8 cellular contexts compared by ENCODE assay signal in genomic region chr15:75650908-75651809, GRCh38. TPM values are rescaled to one million over a fixed set of nuclear protein-coding genes. Genes with fewer than 3 reads are reported as not detected.
DNase-seq lines count a peak whose midpoint lies in the region; ATAC-seq and TF ChIP-seq lines count a peak whose summit lies in the region.

No MANE protein-coding gene starts in this region.

- peaks cover 47% of the 10 kb centered on the region for H3K27me3 Mint-ChIP-seq in activated naive CD4-positive, alpha-beta T cell treated with anti-CD3 and anti-CD28 coated beads, Interleukin-2, amount 10 ng/mL, durations not matched to agents 7 days and 5 days
- no peaks in the 10 kb centered on the region for H3K27me3 Mint-ChIP-seq in central memory CD8-positive, alpha-beta T cell

- CTCF ChIA-PET in activated naive CD4-positive, alpha-beta T cell treated with anti-CD3 and anti-CD28 coated beads, Interleukin-2, amount 10 ng/mL, durations not matched to agents 7 days and 5 days (lab: Charles Lee): interaction anchor here (0.8 to 1.3 kb wide), 4 partner anchors 9 to 53 kb away, joined by 3 to 5 read pairs (median 4); partner anchors contain the start of gene IMP3

- H3K9me3 ChIP-seq in lung (ENCODE audit: control insufficient read depth in 2 of 2, insufficient read depth in 1 of 2, low read length in 1 of 2): no peaks in the 10 kb centered on the region

- DNase-seq in activated naive CD4-positive, alpha-beta T cell treated with anti-CD3 and anti-CD28 coated beads, Interleukin-2, amount 10 ng/mL, durations not matched to agents 7 days and 5 days: no peak
- no peak for DNase-seq in activated naive CD4-positive, alpha-beta T cell treated with anti-CD3 and anti-CD28 coated beads, Interleukin-2, amount 50 U/mL, for 16 hours
- DNase-seq in central memory CD8-positive, alpha-beta T cell (ENCODE audit: low spot score in 2 of 2): no peak
- DNase-seq in lung (ENCODE audit: low spot score) (no peak), NCI-H128 (lab: John Stamatoyannopoulos, UW; ENCODE audit: unreplicated experiment) (no peak), SKM-1 (lab: John Stamatoyannopoulos, UW; ENCODE audit: unreplicated experiment) (no peak)

- no peaks in the 10 kb centered on the region for H3K36me3 Mint-ChIP-seq in activated naive CD4-positive, alpha-beta T cell treated with anti-CD3 and anti-CD28 coated beads, Interleukin-2, amount 10 ng/mL, durations not matched to agents 7 days and 5 days
- no peaks in the 10 kb centered on the region for H3K36me3 Mint-ChIP-seq in central memory CD8-positive, alpha-beta T cell (ENCODE audit: insufficient read depth)

- H3K4me1 Mint-ChIP-seq in activated naive CD4-positive, alpha-beta T cell treated with anti-CD3 and anti-CD28 coated beads, Interleukin-2, amount 10 ng/mL, durations not matched to agents 7 days and 5 days: peaks cover 24% of the 10 kb centered on the region
- H3K4me1 Mint-ChIP-seq in central memory CD8-positive, alpha-beta T cell: peaks cover 66% of the 10 kb centered on the region

- H3K36me3 ChIP-seq in lung (ENCODE audit: control insufficient read depth in 2 of 2, insufficient read depth in 2 of 2, low read length in 2 of 2) (peaks cover 0 to 4% of the 10 kb centered on the region in 2 donors), urinary bladder (ENCODE audit: insufficient read depth) (no peaks in the 10 kb centered on the region)

- H3K27ac Mint-ChIP-seq in activated naive CD4-positive, alpha-beta T cell treated with anti-CD3 and anti-CD28 coated beads, Interleukin-2, amount 10 ng/mL, durations not matched to agents 7 days and 5 days: peak overlapping the region; percentile 43
- H3K27ac Mint-ChIP-seq in central memory CD8-positive, alpha-beta T cell (ENCODE audit: low read depth): peak overlapping the region; percentile 22

- H3K4me3 ChIP-seq in lung (no peak overlapping the region), urinary bladder (ENCODE audit: low read depth, low read length) (peak overlapping the region; percentile 14)

- peak overlapping the region; percentile 17 to 41 for H3K27ac ChIP-seq in lung (ENCODE audit: low read depth in 1 of 2, low read length in 1 of 2)
- H3K27ac ChIP-seq in urinary bladder (ENCODE audit: low read depth): peak overlapping the region; percentile 14

- no peak for ATAC-seq in central memory CD8-positive, alpha-beta T cell (replicated peaks; ENCODE audit: extremely low read depth, poor library complexity, severe bottlenecking)
- no peak for ATAC-seq in lung (ENCODE audit: insufficient read depth, low FRiP score)
- ATAC-seq in GM18909 (IDR thresholded peaks at IDR 0.05; ENCODE audit: poor library complexity, unreplicated experiment): no peak

- H3K4me1 ChIP-seq in lung (ENCODE audit: control insufficient read depth in 2 of 2, insufficient read depth in 2 of 2, low read length in 2 of 2) (peaks cover 4 to 51% of the 10 kb centered on the region in 2 donors), urinary bladder (ENCODE audit: insufficient read depth) (no peaks in the 10 kb centered on the region)

- H3K27me3 ChIP-seq in lung (ENCODE audit: control insufficient read depth, insufficient read depth): no peaks in the 10 kb centered on the region

- WGBS in lung, 2 donors: 46 to 62% methylated on average over 9 of the region's 9 CpGs
- WGBS in urinary bladder: 40% methylated on average over 9 of the region's 9 CpGs

- no peaks in the 10 kb centered on the region for H3K9me3 Mint-ChIP-seq in activated naive CD4-positive, alpha-beta T cell treated with anti-CD3 and anti-CD28 coated beads, Interleukin-2, amount 10 ng/mL, durations not matched to agents 7 days and 5 days
- H3K9me3 Mint-ChIP-seq in central memory CD8-positive, alpha-beta T cell: no peaks in the 10 kb centered on the region

- H3K4me3 Mint-ChIP-seq in activated naive CD4-positive, alpha-beta T cell treated with anti-CD3 and anti-CD28 coated beads, Interleukin-2, amount 10 ng/mL, durations not matched to agents 7 days and 5 days: no peak overlapping the region
- H3K4me3 Mint-ChIP-seq in central memory CD8-positive, alpha-beta T cell: peak overlapping the region; percentile 25

- no peak for TF ChIP-seq CTCF in lung (IDR thresholded peaks at IDR 0.05; ENCODE audit: control extremely low read depth, extremely low read depth)

RNA-seq across cellular contexts. Expression of gene SNX33, which starts 3.4 kb away (rescaled TPM):
- total RNA-seq in lung (10 to 100 TPM; 16.7 to 23.5 TPM), urinary bladder (11.1 TPM)
- polyA plus RNA-seq in lung (10 to 100 TPM; 13.6 to 19.3 TPM), urinary bladder (25.8 TPM)

RNA-seq across cellular contexts. Expression of gene IMP3, which starts 11.1 kb away (rescaled TPM):
- total RNA-seq in lung (10 to 100 TPM; 34.2 to 66.8 TPM), urinary bladder (30.1 TPM)
- polyA plus RNA-seq in lung (10 to 100 TPM; 73.4 to 78.4 TPM), urinary bladder (62.5 TPM)

RNA-seq across cellular contexts. Expression of gene SNUPN, which starts 25.6 kb away (rescaled TPM):
- total RNA-seq in lung: 10 to 100 TPM; 19.1 to 22.9 TPM
- 10 to 100 TPM; 19.3 to 24.6 TPM for polyA plus RNA-seq in lung
- total RNA-seq in urinary bladder: 25.1 TPM
- 23.6 TPM for polyA plus RNA-seq in urinary bladder
